Comparison of ENCODE assay signal across 14 cellular contexts in the genomic region with DNA sequence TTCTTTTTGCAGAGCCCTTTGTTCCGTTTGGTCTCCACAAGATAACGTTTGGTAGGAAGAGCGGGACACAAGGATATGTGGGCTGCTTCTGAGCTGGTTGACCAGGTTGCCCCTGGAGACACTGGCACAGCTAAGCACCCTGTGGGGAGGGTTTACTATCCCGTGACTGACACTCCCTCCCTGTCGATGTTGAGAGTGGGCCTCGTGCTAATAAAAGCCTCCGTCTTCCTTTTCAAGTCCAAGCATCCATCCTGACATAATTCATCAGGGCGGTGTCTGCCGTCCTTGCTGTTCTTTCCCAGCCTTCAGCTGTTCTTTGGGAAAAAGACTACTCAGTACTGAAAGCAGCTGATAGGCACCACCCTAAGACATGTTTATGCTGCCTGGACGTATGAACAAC. TPM values are rescaled to one million over a fixed set of nuclear protein-coding genes. Genes with fewer than 3 reads are reported as not detected.
DNase-seq lines count a peak whose midpoint lies in the region; ATAC-seq and TF ChIP-seq lines count a peak whose summit lies in the region.
"Had no signal": no experiment of that assay in that cellular context is flagged by ENCODE, and none has a peak within 500 bp of the region (broad histone marks: within the 10 kb centered on the region; RNA-seq: fewer than 3 reads in every experiment).

No MANE protein-coding gene starts in this region.

- CTCF ChIA-PET in activated CD8-positive, alpha-beta T cell treated with anti-CD3 and anti-CD28 coated beads, Interleukin-2, amount 10 ng/mL, durations not matched to agents 7 days and 5 days (lab: Charles Lee), result interaction anchor here (0.9 to 1.2 kb wide), 4 partner anchors 9 to 165 kb away, joined by 3 to 6 read pairs (median 3); no protein-coding TSS in a partner anchor

- no peaks in the 10 kb centered on the region for H3K9me3 Mint-ChIP-seq in activated T-cell treated with anti-CD3 and anti-CD28 coated beads, Interleukin-2, amount 50 U/mL, for 4 hours
- no peaks in the 10 kb centered on the region for H3K9me3 Mint-ChIP-seq in activated CD8-positive, alpha-beta T cell treated with anti-CD3 and anti-CD28 coated beads, Interleukin-2, amount 10 ng/mL, durations not matched to agents 7 days and 5 days (ENCODE audit: insufficient read depth)
- peaks cover 6% of the 10 kb centered on the region for H3K9me3 Mint-ChIP-seq in glutamatergic neuron (ENCODE audit: unreplicated experiment)

- H3K27me3 Mint-ChIP-seq in activated T-cell treated with anti-CD3 and anti-CD28 coated beads, Interleukin-2, amount 50 U/mL, for 4 hours (ENCODE audit: low read depth), result no peaks in the 10 kb centered on the region
- H3K27me3 Mint-ChIP-seq in activated CD8-positive, alpha-beta T cell treated with anti-CD3 and anti-CD28 coated beads, Interleukin-2, amount 10 ng/mL, durations not matched to agents 7 days and 5 days (ENCODE audit: low read depth), result no peaks in the 10 kb centered on the region
- H3K27me3 Mint-ChIP-seq in glutamatergic neuron (ENCODE audit: unreplicated experiment), result peaks cover 10% of the 10 kb centered on the region

- TF ChIP-seq POLR2A in gastrocnemius medialis (IDR thresholded peaks at IDR 0.05), result no peak

- H3K36me3 ChIP-seq in gastrocnemius medialis (peaks cover 0 to 29% of the 10 kb centered on the region in 2 donors), tibial artery (peaks cover 36 to 59% (median 36%) of the 10 kb centered on the region in 3 donors)

- intact Hi-C loops in gastrocnemius medialis (cut with DNase I; ENCODE audit: low total_unique reads) (loop anchor here (10.0 kb wide), 1 partner anchor 838 kb away; no protein-coding TSS in a partner anchor), tibial artery (cut with DNase I; ENCODE audit: low total_unique reads) (no loop called here)

- peak overlapping the region; percentile 55 for H3K4me3 Mint-ChIP-seq in activated T-cell treated with anti-CD3 and anti-CD28 coated beads, Interleukin-2, amount 50 U/mL, for 4 hours
- H3K4me3 Mint-ChIP-seq in activated CD8-positive, alpha-beta T cell treated with anti-CD3 and anti-CD28 coated beads, Interleukin-2, amount 10 ng/mL, durations not matched to agents 7 days and 5 days, result peak overlapping the region; percentile 68
- H3K4me3 Mint-ChIP-seq in glutamatergic neuron (ENCODE audit: unreplicated experiment), result peak overlapping the region; percentile 78

- no peak for DNase-seq in activated T-cell treated with anti-CD3 and anti-CD28 coated beads, Interleukin-2, amount 50 U/mL, for 4 hours
- no peak for DNase-seq in activated T-cell treated with anti-CD3 and anti-CD28 coated beads, Interleukin-2, amount 50 U/mL, for 48 hours
- no peak for DNase-seq in activated CD8-positive, alpha-beta T cell treated with anti-CD3 and anti-CD28 coated beads, Interleukin-2, amount 10 ng/mL, durations not matched to agents 7 days and 5 days
- DNase-seq in glutamatergic neuron, result no peak
- peak in 1 of 2 donors; percentile 39 for DNase-seq in gastrocnemius medialis
- no peak for DNase-seq in effector CD8-positive, alpha-beta T cell (lab: John Stamatoyannopoulos, UW)
- no peak for DNase-seq in midbrain (lab: John Stamatoyannopoulos, UW)
- no peak for DNase-seq in tibial artery
- DNase-seq: ACHN; MM.1S; SJCRH30; stimulated activated CD4-positive, alpha-beta T cell treated with anti-CD3 and anti-CD28 coated beads, Interleukin-12 subunit alpha, Interleukin-12 subunit beta, amount 100 ng/mL, for 4 hours had no signal

- POLR2A ChIA-PET in activated CD8-positive, alpha-beta T cell treated with anti-CD3 and anti-CD28 coated beads, Interleukin-2, amount 10 ng/mL, durations not matched to agents 7 days and 5 days (lab: Charles Lee), result no interaction called here

- H3K27me3 ChIP-seq in gastrocnemius medialis (no peaks in the 10 kb centered on the region), tibial artery (no peaks in the 10 kb centered on the region)
- H3K27me3 ChIP-seq: SJCRH30 had no signal

- peaks cover 20% of the 10 kb centered on the region for H3K36me3 Mint-ChIP-seq in activated T-cell treated with anti-CD3 and anti-CD28 coated beads, Interleukin-2, amount 50 U/mL, for 4 hours (ENCODE audit: insufficient read depth)
- peaks cover 74% of the 10 kb centered on the region for H3K36me3 Mint-ChIP-seq in activated CD8-positive, alpha-beta T cell treated with anti-CD3 and anti-CD28 coated beads, Interleukin-2, amount 10 ng/mL, durations not matched to agents 7 days and 5 days (ENCODE audit: low read depth)
- H3K36me3 Mint-ChIP-seq in glutamatergic neuron (ENCODE audit: unreplicated experiment), result no peaks in the 10 kb centered on the region

- H3K27ac ChIP-seq in gastrocnemius medialis (peak overlapping the region; percentile 32 to 67 (median 42)), tibial artery (no peak overlapping the region)
- H3K27ac ChIP-seq: SJCRH30 had no signal

- in situ Hi-C loops in gastrocnemius medialis (cut with MboI; ENCODE audit: low sequenced_read_pairs in 4 of 4), result loop anchor here in 1 of 4 donors (25.0 kb wide), 1 partner anchor 825 kb away; no protein-coding TSS in a partner anchor

- ATAC-seq in activated T-cell treated with anti-CD3 and anti-CD28 coated beads, Interleukin-2, amount 50 U/mL, for 4 hours, result no peak
- ATAC-seq in activated CD8-positive, alpha-beta T cell treated with anti-CD3 and anti-CD28 coated beads, Interleukin-2, amount 10 ng/mL, durations not matched to agents 7 days and 5 days, result no peak
- ATAC-seq in gastrocnemius medialis, result peak; percentile 72 to 87
- ATAC-seq: left lobe of liver had no signal

- TF ChIP-seq CTCF in glutamatergic neuron (IDR thresholded peaks at IDR 0.05; ENCODE audit: partially characterized antibody, unreplicated experiment) (no peak), gastrocnemius medialis (IDR thresholded peaks at IDR 0.05 in 4 of 5, conservative IDR thresholded peaks at IDR 0.05 in 1 of 5) (no peak), tibial artery (IDR thresholded peaks at IDR 0.05) (no peak)

- H3K4me1 ChIP-seq in gastrocnemius medialis (peaks cover 19 to 28% of the 10 kb centered on the region in 2 donors), tibial artery (peaks cover 0 to 3% (median 0%) of the 10 kb centered on the region in 4 donors)
- H3K4me1 ChIP-seq: SJCRH30 had no signal

- H3K9me3 ChIP-seq in gastrocnemius medialis, result no peaks in the 10 kb centered on the region
- no peaks in the 10 kb centered on the region for H3K9me3 ChIP-seq in tibial artery
- H3K9me3 ChIP-seq: SJCRH30 had no signal

- H3K27ac Mint-ChIP-seq in activated CD8-positive, alpha-beta T cell treated with anti-CD3 and anti-CD28 coated beads, Interleukin-2, amount 10 ng/mL, durations not matched to agents 7 days and 5 days, result peak overlapping the region; percentile 98
- H3K27ac Mint-ChIP-seq in glutamatergic neuron (ENCODE audit: unreplicated experiment), result peak overlapping the region; percentile 98

- peaks cover 51% of the 10 kb centered on the region for H3K4me1 Mint-ChIP-seq in activated T-cell treated with anti-CD3 and anti-CD28 coated beads, Interleukin-2, amount 50 U/mL, for 4 hours (ENCODE audit: low read depth)
- peaks cover 75% of the 10 kb centered on the region for H3K4me1 Mint-ChIP-seq in activated CD8-positive, alpha-beta T cell treated with anti-CD3 and anti-CD28 coated beads, Interleukin-2, amount 10 ng/mL, durations not matched to agents 7 days and 5 days (ENCODE audit: low read depth)
- peaks cover 47% of the 10 kb centered on the region for H3K4me1 Mint-ChIP-seq in glutamatergic neuron (ENCODE audit: low read depth, unreplicated experiment)

- H3K4me3 ChIP-seq in gastrocnemius medialis (no peak overlapping the region), tibial artery (no peak overlapping the region)
- H3K4me3 ChIP-seq: SJCRH30 had no signal

RNA-seq across cellular contexts. Expression of gene SHH, which starts 49.6 kb away (rescaled TPM):
- total RNA-seq in activated T-cell treated with anti-CD3 and anti-CD28 coated beads, Interleukin-2, amount 50 U/mL, for 4 hours, result under 1 TPM in 2 of 3 donors, not detected in 1; 0.05 TPM
- total RNA-seq in activated CD8-positive, alpha-beta T cell treated with anti-CD3 and anti-CD28 coated beads, Interleukin-2, amount 10 ng/mL, durations not matched to agents 7 days and 5 days, result under 1 TPM in 1 of 2 experiments, not detected in 1; 0.08 TPM
- total RNA-seq in glutamatergic neuron (ENCODE audit: unreplicated experiment), result not detected
- total RNA-seq in gastrocnemius medialis, result not detected
- total RNA-seq: osteoblast, SJCRH30 had no signal

Comparison
In these comparisons a context has a peak if more than half of its experiments do, and no peak if none do; other contexts are left out.
1. ATAC-seq: peak in gastrocnemius medialis (2 of 2); none in activated T-cell treated with anti-CD3 and anti-CD28 coated beads, Interleukin-2, amount 50 U/mL, for 4 hours (0 of 2) and activated CD8-positive, alpha-beta T cell treated with anti-CD3 and anti-CD28 coated beads, Interleukin-2, amount 10 ng/mL, durations not matched to agents 7 days and 5 days (single experiment).
2. H3K27ac ChIP-seq: peak in gastrocnemius medialis (4 of 4); none in tibial artery (0 of 2).
3. Peak in every context shown above with its lines, with median percentiles within 50 percentile points of each other: H3K4me3 Mint-ChIP-seq.